Comparison of ENCODE assay signal across 17 cellular contexts in the genomic region with DNA sequence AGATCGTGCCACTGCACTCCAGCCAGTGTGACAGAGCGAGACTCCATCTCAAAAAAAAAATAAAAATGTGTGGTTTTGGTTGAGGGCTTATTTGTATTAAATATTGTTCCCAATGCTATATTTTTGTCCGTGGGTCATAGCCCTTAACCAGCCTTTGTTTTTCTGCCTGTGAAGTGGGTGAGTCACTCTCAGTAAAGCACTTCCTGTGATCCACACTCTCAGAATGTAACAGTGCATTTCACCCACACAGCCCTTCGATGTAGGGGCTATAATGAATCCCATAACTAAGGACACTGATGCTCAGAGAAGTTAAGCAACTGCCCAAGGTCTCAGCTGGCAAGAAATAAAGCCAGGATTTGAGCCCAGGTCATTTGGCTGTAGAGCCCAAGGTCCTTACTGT. TPM values are rescaled to one million over a fixed set of nuclear protein-coding genes. Genes with fewer than 3 reads are reported as not detected.
DNase-seq lines count a peak whose midpoint lies in the region; ATAC-seq lines count a peak whose summit lies in the region.
"Had no signal": no experiment of that assay in that cellular context is flagged by ENCODE, and none has a peak within 500 bp of the region (broad histone marks: within the 10 kb centered on the region; RNA-seq: fewer than 3 reads in every experiment).

No MANE protein-coding gene starts in this region.

- no peaks in the 10 kb centered on the region for H3K27me3 Mint-ChIP-seq in activated CD4-positive, alpha-beta T cell treated with anti-CD3 and anti-CD28 coated beads, Interleukin-2, amount 10 ng/mL, durations not matched to agents 24 days and 14 days
- H3K27me3 Mint-ChIP-seq in activated naive CD8-positive, alpha-beta T cell treated with anti-CD3 and anti-CD28 coated beads, Interleukin-2, amount 50 U/mL, for 24 hours, result no peaks in the 10 kb centered on the region

- H3K4me1 Mint-ChIP-seq in activated CD4-positive, alpha-beta T cell treated with anti-CD3 and anti-CD28 coated beads, Interleukin-2, amount 10 ng/mL, durations not matched to agents 24 days and 14 days, result peaks cover 22% of the 10 kb centered on the region
- peaks cover 15% of the 10 kb centered on the region for H3K4me1 Mint-ChIP-seq in activated naive CD8-positive, alpha-beta T cell treated with anti-CD3 and anti-CD28 coated beads, Interleukin-2, amount 50 U/mL, for 24 hours
- H3K4me1 Mint-ChIP-seq: CD14-positive monocyte had no signal

- intact Hi-C loops in activated CD4-positive, alpha-beta T cell treated with anti-CD3 and anti-CD28 coated beads, Interleukin-2, amount 10 ng/mL, durations not matched to agents 24 days and 14 days (cut with micrococcal nuclease), result loop anchor here (5.0 kb wide), 1 partner anchor 55 kb away; a partner anchor contains a TSS

- H3K27ac Mint-ChIP-seq in activated CD4-positive, alpha-beta T cell treated with anti-CD3 and anti-CD28 coated beads, Interleukin-2, amount 10 ng/mL, durations not matched to agents 24 days and 14 days, result peak overlapping the region; percentile 53
- H3K27ac Mint-ChIP-seq in activated naive CD8-positive, alpha-beta T cell treated with anti-CD3 and anti-CD28 coated beads, Interleukin-2, amount 50 U/mL, for 24 hours, result no peak overlapping the region
- H3K27ac Mint-ChIP-seq: neural progenitor cell had no signal

- no peak overlapping the region for H3K4me3 Mint-ChIP-seq in activated CD4-positive, alpha-beta T cell treated with anti-CD3 and anti-CD28 coated beads, Interleukin-2, amount 10 ng/mL, durations not matched to agents 24 days and 14 days
- H3K4me3 Mint-ChIP-seq in activated naive CD8-positive, alpha-beta T cell treated with anti-CD3 and anti-CD28 coated beads, Interleukin-2, amount 50 U/mL, for 24 hours, result no peak overlapping the region
- H3K4me3 Mint-ChIP-seq: CD14-positive monocyte, neural progenitor cell had no signal

- peak; percentile 81 for ATAC-seq in activated naive CD8-positive, alpha-beta T cell treated with anti-CD3 and anti-CD28 coated beads, Interleukin-2, amount 50 U/mL, for 24 hours
- ATAC-seq in GM18870 (IDR thresholded peaks at IDR 0.05; ENCODE audit: unreplicated experiment) (no peak), HG02885 (IDR thresholded peaks at IDR 0.05; ENCODE audit: poor library complexity, unreplicated experiment) (no peak)
- ATAC-seq: A549 had no signal

- peaks cover 53% of the 10 kb centered on the region for H3K36me3 Mint-ChIP-seq in activated CD4-positive, alpha-beta T cell treated with anti-CD3 and anti-CD28 coated beads, Interleukin-2, amount 10 ng/mL, durations not matched to agents 24 days and 14 days (ENCODE audit: low read depth)
- peaks cover 40% of the 10 kb centered on the region for H3K36me3 Mint-ChIP-seq in activated naive CD8-positive, alpha-beta T cell treated with anti-CD3 and anti-CD28 coated beads, Interleukin-2, amount 50 U/mL, for 24 hours (ENCODE audit: low read depth)

- H3K9me3 Mint-ChIP-seq in activated CD4-positive, alpha-beta T cell treated with anti-CD3 and anti-CD28 coated beads, Interleukin-2, amount 10 ng/mL, durations not matched to agents 24 days and 14 days, result no peaks in the 10 kb centered on the region
- H3K9me3 Mint-ChIP-seq in activated naive CD8-positive, alpha-beta T cell treated with anti-CD3 and anti-CD28 coated beads, Interleukin-2, amount 50 U/mL, for 24 hours, result no peaks in the 10 kb centered on the region

- DNase-seq in activated CD4-positive, alpha-beta T cell treated with anti-CD3 and anti-CD28 coated beads, Interleukin-2, amount 10 ng/mL, durations not matched to agents 24 days and 14 days, result peak; percentile 60
- no peak for DNase-seq in activated CD4-positive, alpha-beta T cell treated with anti-CD3 and anti-CD28 coated beads, Interleukin-2, amount 50 U/mL, for 4 hours
- DNase-seq in HT1080 (ENCODE audit: low read depth), result peak; percentile 60
- no peak for DNase-seq in activated naive CD8-positive, alpha-beta T cell treated with anti-CD3 and anti-CD28 coated beads, Interleukin-2, amount 50 U/mL, for 24 hours
- peak; percentile 25 to 58 for DNase-seq in lung microvascular endothelial cell (ENCODE audit: low read depth in 2 of 2)
- no peak for DNase-seq in GF-D8 (lab: John Stamatoyannopoulos, UW)
- DNase-seq: activated CD8-positive, alpha-beta memory T cell treated with anti-CD3 and anti-CD28 coated beads, Interleukin-2, amount 50 U/mL, for 48 hours; erythroblast; head of caudate nucleus; NCI-H1105; NCI-H748 treated with DMSO at 0.1 percent for 48 hours; Peyer's patch had no signal

RNA-seq across cellular contexts. Expression of a gene that starts 34.7 kb away (rescaled TPM):
- 102 and 111 TPM in 2 replicates for total RNA-seq in activated CD4-positive, alpha-beta T cell treated with anti-CD3 and anti-CD28 coated beads, Interleukin-2, amount 10 ng/mL, durations not matched to agents 24 days and 14 days
- 82.5 and 93.6 TPM in 2 replicates for total RNA-seq in HT1080 (2014; rRNA removed; shearing (Covaris generic))
- polyA plus RNA-seq in HT1080 (2015; cell fraction: cytosol; rRNA removed), result 36.2 and 37.8 TPM in 2 replicates
- 86.2 and 86.6 TPM in 2 replicates for polyA plus RNA-seq in HT1080 (2015; cell fraction: nucleus; rRNA removed)
- 20.0 and 31.0 TPM in 2 replicates for total RNA-seq in lung microvascular endothelial cell

RNA-seq across cellular contexts. Expression of a gene that starts 56.4 kb away (rescaled TPM):
- 30.5 and 33.9 TPM in 2 replicates for total RNA-seq in activated CD4-positive, alpha-beta T cell treated with anti-CD3 and anti-CD28 coated beads, Interleukin-2, amount 10 ng/mL, durations not matched to agents 24 days and 14 days
- 22.8 and 23.6 TPM in 2 replicates for total RNA-seq in HT1080 (2014; rRNA removed; shearing (Covaris generic))
- 12.5 and 14.7 TPM in 2 replicates for polyA plus RNA-seq in HT1080 (2015; cell fraction: cytosol; rRNA removed)
- 26.7 and 28.0 TPM in 2 replicates for polyA plus RNA-seq in HT1080 (2015; cell fraction: nucleus; rRNA removed)
- 33.3 and 36.7 TPM in 2 replicates for total RNA-seq in lung microvascular endothelial cell

Comparison
In these comparisons a context has a peak if more than half of its experiments do, and no peak if none do; other contexts are left out.
1. DNase-seq: peak in activated CD4-positive, alpha-beta T cell treated with anti-CD3 and anti-CD28 coated beads, Interleukin-2, amount 10 ng/mL, durations not matched to agents 24 days and 14 days (single experiment), HT1080 (single experiment) and lung microvascular endothelial cell (2 of 2); none in activated CD4-positive, alpha-beta T cell treated with anti-CD3 and anti-CD28 coated beads, Interleukin-2, amount 50 U/mL, for 4 hours (0 of 2), activated naive CD8-positive, alpha-beta T cell treated with anti-CD3 and anti-CD28 coated beads, Interleukin-2, amount 50 U/mL, for 24 hours (single experiment) and GF-D8 (single experiment).